In the genomic region with DNA sequence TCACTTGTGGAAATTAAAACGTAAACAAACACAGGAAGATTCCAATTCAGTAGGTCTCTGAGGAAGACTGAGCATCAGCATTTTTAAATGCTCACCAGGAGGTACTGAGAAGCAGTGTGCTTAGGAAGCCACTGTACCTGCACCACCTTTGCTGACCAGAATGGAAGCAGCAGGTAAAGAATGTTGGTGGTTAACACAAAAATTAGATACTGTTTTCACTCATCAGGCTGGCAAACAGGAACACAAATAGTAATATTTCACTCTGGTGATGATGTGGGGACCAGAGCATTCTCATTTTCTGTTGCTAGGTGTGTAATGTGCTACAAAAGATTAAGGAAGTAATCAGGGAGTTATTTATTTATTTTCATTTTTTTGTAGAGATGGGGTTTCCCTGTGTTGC, we compare ENCODE assay signal across 30 cellular contexts. TPM values are rescaled to one million over a fixed set of nuclear protein-coding genes. Genes with fewer than 3 reads are reported as not detected.
A peak's percentile ranks its signal among the peaks of the same experiment; 100 is the strongest.
DNase-seq lines count a peak whose midpoint lies in the region; ATAC-seq and TF ChIP-seq lines count a peak whose summit lies in the region.
"Had no signal": no experiment of that assay in that cellular context is flagged by ENCODE, and none has a peak within 500 bp of the region (broad histone marks: within the 10 kb centered on the region; RNA-seq: fewer than 3 reads in every experiment).

No MANE protein-coding gene starts in this region.

- H3K27me3 Mint-ChIP-seq in natural killer cell treated with Interleukin-12 subunit alpha and Interleukin-12 subunit beta and Interleukin-15 and Interleukin-18, amount 100 ng/mL, for 72 hours, result peaks cover 0 to 9% of the 10 kb centered on the region in 2 donors
- H3K27me3 Mint-ChIP-seq in natural killer cell (ENCODE audit: low read depth in 2 of 2) (peaks cover 2 to 12% of the 10 kb centered on the region in 2 donors), mesothelial cell of epicardium (ENCODE audit: low read depth) (peaks cover 8% of the 10 kb centered on the region)
- no peaks in the 10 kb centered on the region for H3K27me3 Mint-ChIP-seq in stimulated activated naive CD8-positive, alpha-beta T cell treated with anti-CD3 and anti-CD28 coated beads, Interleukin-15, amount 100 ng/mL, for 72 hours
- H3K27me3 Mint-ChIP-seq: activated naive CD8-positive, alpha-beta T cell had no signal

- no peak overlapping the region for H3K4me3 Mint-ChIP-seq in natural killer cell treated with Interleukin-12 subunit alpha and Interleukin-12 subunit beta and Interleukin-15 and Interleukin-18, amount 100 ng/mL, for 72 hours
- H3K4me3 Mint-ChIP-seq in natural killer cell, result no peak overlapping the region
- H3K4me3 Mint-ChIP-seq in stimulated activated naive CD8-positive, alpha-beta T cell treated with anti-CD3 and anti-CD28 coated beads, Interleukin-15, amount 100 ng/mL, for 72 hours, result no peak overlapping the region
- no peak overlapping the region for H3K4me3 Mint-ChIP-seq in mesothelial cell of epicardium

- no peaks in the 10 kb centered on the region for H3K27me3 ChIP-seq in adrenal gland
- H3K27me3 ChIP-seq: heart left ventricle, SJSA1, spleen, suprapubic skin, vagina had no signal

- H3K27ac ChIP-seq in adrenal gland, result no peak overlapping the region
- H3K27ac ChIP-seq: C4-2B, SJSA1, suprapubic skin had no signal

- H3K36me3 ChIP-seq in adrenal gland (replicated peaks in 1 of 2), result no peaks in the 10 kb centered on the region
- H3K36me3 ChIP-seq: heart left ventricle, left ventricle myocardium inferior, SJSA1, spleen, suprapubic skin, vagina had no signal

- TF ChIP-seq POLR2A in adrenal gland (IDR thresholded peaks at IDR 0.05), result no peak

- H3K4me1 Mint-ChIP-seq in natural killer cell treated with Interleukin-12 subunit alpha and Interleukin-12 subunit beta and Interleukin-15 and Interleukin-18, amount 100 ng/mL, for 72 hours (ENCODE audit: low read depth in 2 of 2), result peaks cover 18 to 19% of the 10 kb centered on the region in 2 donors
- peaks cover 12 to 15% of the 10 kb centered on the region in 2 donors for H3K4me1 Mint-ChIP-seq in natural killer cell
- peaks cover 17% of the 10 kb centered on the region for H3K4me1 Mint-ChIP-seq in stimulated activated naive CD8-positive, alpha-beta T cell treated with anti-CD3 and anti-CD28 coated beads, Interleukin-15, amount 100 ng/mL, for 72 hours
- peaks cover 6% of the 10 kb centered on the region for H3K4me1 Mint-ChIP-seq in mesothelial cell of epicardium

- H3K4me3 ChIP-seq in adrenal gland, result no peak overlapping the region
- H3K4me3 ChIP-seq: SJSA1 had no signal

- H3K9me3 Mint-ChIP-seq in natural killer cell treated with Interleukin-12 subunit alpha and Interleukin-12 subunit beta and Interleukin-15 and Interleukin-18, amount 100 ng/mL, for 72 hours, result no peaks in the 10 kb centered on the region
- H3K9me3 Mint-ChIP-seq in natural killer cell (no peaks in the 10 kb centered on the region), mesothelial cell of epicardium (peaks cover 5% of the 10 kb centered on the region)
- no peaks in the 10 kb centered on the region for H3K9me3 Mint-ChIP-seq in stimulated activated naive CD8-positive, alpha-beta T cell treated with anti-CD3 and anti-CD28 coated beads, Interleukin-15, amount 100 ng/mL, for 72 hours
- H3K9me3 Mint-ChIP-seq: activated CD4-positive, alpha-beta memory T cell treated with anti-CD3 and anti-CD28 coated beads, Interleukin-2, amount 10 ng/mL, durations not matched to agents 7 days and 5 days; activated T-cell treated with anti-CD3 and anti-CD28 coated beads, Interleukin-2, amount 50 U/mL, for 72 hours had no signal

- no peaks in the 10 kb centered on the region for H3K36me3 Mint-ChIP-seq in natural killer cell treated with Interleukin-12 subunit alpha and Interleukin-12 subunit beta and Interleukin-15 and Interleukin-18, amount 100 ng/mL, for 72 hours
- no peaks in the 10 kb centered on the region for H3K36me3 Mint-ChIP-seq in natural killer cell
- no peaks in the 10 kb centered on the region for H3K36me3 Mint-ChIP-seq in mesothelial cell of epicardium
- H3K36me3 Mint-ChIP-seq: activated naive CD8-positive, alpha-beta T cell had no signal

- DNase-seq in natural killer cell treated with Interleukin-12 subunit alpha and Interleukin-12 subunit beta and Interleukin-15 and Interleukin-18, amount 100 ng/mL, for 72 hours (ENCODE audit: low spot score), result no peak
- DNase-seq in natural killer cell (no peak), adrenal gland (no peak), mesothelial cell of epicardium (ENCODE audit: low spot score in 2 of 2, unreplicated experiment in 2 of 2) (no peak), foreskin melanocyte (no peak)
- no peak for DNase-seq in stimulated activated naive CD8-positive, alpha-beta T cell treated with anti-CD3 and anti-CD28 coated beads, Interleukin-15, amount 100 ng/mL, for 72 hours
- DNase-seq: activated CD4-positive, alpha-beta memory T cell treated with anti-CD3 and anti-CD28 coated beads, Interleukin-2, amount 10 ng/mL, durations not matched to agents 7 days and 5 days; activated CD4-positive, CD25-positive, alpha-beta regulatory T cell; activated T-cell treated with anti-CD3 and anti-CD28 coated beads, Interleukin-2, amount 50 U/mL, for 72 hours; DMS 273 treated with DMSO at 0.1 percent for 48 hours; GDM1; H7; heart left ventricle; Kasumi-1; left ventricle myocardium inferior; NCI-H1092 treated with DMSO at 0.1 percent for 48 hours; NCI-H2171; NCI-H69; PC-3; spleen had no signal

- ATAC-seq in natural killer cell treated with Interleukin-12 subunit alpha and Interleukin-12 subunit beta and Interleukin-15 and Interleukin-18, amount 100 ng/mL, for 72 hours, result peak in 1 of 2 donors; percentile 44
- no peak for ATAC-seq in natural killer cell
- ATAC-seq in GM21786 (IDR thresholded peaks at IDR 0.05; ENCODE audit: unreplicated experiment), result peak; percentile 39
- ATAC-seq in HG03442 (IDR thresholded peaks at IDR 0.05; ENCODE audit: unreplicated experiment), result peak; percentile 36
- ATAC-seq in stimulated activated naive CD8-positive, alpha-beta T cell treated with anti-CD3 and anti-CD28 coated beads, Interleukin-15, amount 100 ng/mL, for 72 hours, result peak; percentile 70

- intact Hi-C loops in natural killer cell (cut with micrococcal nuclease), result no loop called here
- intact Hi-C loops in adrenal gland (cut with DNase I), result no loop called here

- 56 to 63% (median 60%) methylated on average over 1 of the region's 1 CpG for WGBS in adrenal gland, 4 donors

- TF ChIP-seq CTCF in natural killer cell (IDR thresholded peaks at IDR 0.05) (no peak), adrenal gland (IDR thresholded peaks at IDR 0.05) (no peak), mesothelial cell of epicardium (IDR thresholded peaks at IDR 0.05; ENCODE audit: unreplicated experiment) (no peak)

- H3K9me3 ChIP-seq in adrenal gland (replicated peaks in 1 of 3), result no peaks in the 10 kb centered on the region
- H3K9me3 ChIP-seq: SJSA1, spleen, suprapubic skin, vagina had no signal

- peak overlapping the region; percentile 77 to 91 for H3K27ac Mint-ChIP-seq in natural killer cell treated with Interleukin-12 subunit alpha and Interleukin-12 subunit beta and Interleukin-15 and Interleukin-18, amount 100 ng/mL, for 72 hours
- H3K27ac Mint-ChIP-seq in natural killer cell (no peak overlapping the region), mesothelial cell of epicardium (no peak overlapping the region)
- peak overlapping the region in 1 of 2 donors; percentile 23 for H3K27ac Mint-ChIP-seq in stimulated activated naive CD8-positive, alpha-beta T cell treated with anti-CD3 and anti-CD28 coated beads, Interleukin-15, amount 100 ng/mL, for 72 hours
- H3K27ac Mint-ChIP-seq: activated naive CD8-positive, alpha-beta T cell; activated T-cell treated with anti-CD3 and anti-CD28 coated beads, Interleukin-2, amount 50 U/mL, for 72 hours had no signal

- no peaks in the 10 kb centered on the region for H3K4me1 ChIP-seq in adrenal gland (replicated peaks in 1 of 2)
- H3K4me1 ChIP-seq: vagina had no signal

RNA-seq across cellular contexts. Expression of a gene that starts 29.9 kb away (rescaled TPM):
- not detected for total RNA-seq in natural killer cell treated with Interleukin-12 subunit alpha and Interleukin-12 subunit beta and Interleukin-15 and Interleukin-18, amount 100 ng/mL, for 72 hours
- 1 to 10 TPM in 1 of 3 donors, under 1 TPM in 2; 0.38 to 1.3 (median 0.63) TPM for total RNA-seq in natural killer cell
- 1 to 10 TPM in 1 of 8 donors, under 1 TPM in 2, not detected in 5; 0.28 to 1.8 (median 0.35) TPM for total RNA-seq in adrenal gland
- under 1 TPM in 1 of 3 donors, not detected in 2; 0.24 TPM for polyA plus RNA-seq in adrenal gland
- not detected in 3 replicates for total RNA-seq in mesothelial cell of epicardium
- total RNA-seq: A673; activated CD4-positive, alpha-beta memory T cell treated with anti-CD3 and anti-CD28 coated beads, Interleukin-2, amount 10 ng/mL, durations not matched to agents 7 days and 5 days; activated T-cell treated with anti-CD3 and anti-CD28 coated beads, Interleukin-2, amount 50 U/mL, for 72 hours; H7; heart left ventricle; HT1080; left ventricle myocardium inferior; mucosa of gallbladder; PC-3; SJSA1; spleen; suprapubic skin; vagina had no signal
- polyA plus RNA-seq: heart left ventricle, spleen had no signal

RNA-seq across cellular contexts. Expression of a gene that starts 45.1 kb away (rescaled TPM):
- total RNA-seq in natural killer cell treated with Interleukin-12 subunit alpha and Interleukin-12 subunit beta and Interleukin-15 and Interleukin-18, amount 100 ng/mL, for 72 hours, result 100 to 1,000 TPM; 111 to 321 TPM
- total RNA-seq in natural killer cell, result 10 to 100 TPM in 2 of 3 donors, 1 to 10 TPM in 1; 9.5 to 27.7 (median 18.4) TPM
- 100 to 1,000 TPM in 3 of 8 donors, 10 to 100 TPM in 5; 15.3 to 518 (median 85.5) TPM for total RNA-seq in adrenal gland
- polyA plus RNA-seq in adrenal gland, result 10 to 100 TPM; 21.3 to 34.4 (median 31.5) TPM
- total RNA-seq in mesothelial cell of epicardium, result 1.2 to 2.3 TPM (median 1.7 TPM) in 3 replicates
- total RNA-seq: A673, H7, HT1080 had no signal

Comparison
In these comparisons a context has a peak if more than half of its experiments do, and no peak if none do; other contexts are left out.
1. H3K27ac Mint-ChIP-seq: peak in natural killer cell treated with Interleukin-12 subunit alpha and Interleukin-12 subunit beta and Interleukin-15 and Interleukin-18, amount 100 ng/mL, for 72 hours (2 of 2); none in natural killer cell (0 of 2) and mesothelial cell of epicardium (single experiment).
2. ATAC-seq: peak in GM21786 (single experiment), HG03442 (single experiment) and stimulated activated naive CD8-positive, alpha-beta T cell treated with anti-CD3 and anti-CD28 coated beads, Interleukin-15, amount 100 ng/mL, for 72 hours (single experiment); none in natural killer cell (0 of 3).